Comparison of ENCODE assay signal across 9 cellular contexts in the genomic region with DNA sequence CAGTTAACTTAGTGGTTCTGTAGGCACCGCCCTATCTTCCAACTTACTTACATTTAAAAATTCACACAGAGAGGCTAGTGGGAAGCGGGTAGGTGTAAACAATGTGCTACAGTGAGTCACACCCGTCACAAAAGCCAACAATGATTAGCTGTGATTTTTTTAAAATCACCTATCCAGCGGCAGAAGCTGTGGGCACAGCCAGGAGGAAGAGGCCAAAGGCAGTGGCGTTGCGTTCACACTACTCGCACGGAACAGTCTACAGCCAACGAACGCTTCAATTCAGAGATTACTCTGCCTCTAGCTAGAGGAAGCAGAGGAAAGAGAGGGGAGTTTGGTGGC. TPM values are rescaled to one million over a fixed set of nuclear protein-coding genes. Genes with fewer than 3 reads are reported as not detected.
DNase-seq lines count a peak whose midpoint lies in the region; ATAC-seq, FAIRE-seq and TF ChIP-seq lines count a peak whose summit lies in the region.
"Had no signal": no experiment of that assay in that cellular context is flagged by ENCODE, and none has a peak within 500 bp of the region (broad histone marks: within the 10 kb centered on the region; RNA-seq: fewer than 3 reads in every experiment).

No MANE protein-coding gene starts in this region.

- peaks cover 9% of the 10 kb centered on the region for H3K4me1 Mint-ChIP-seq in memory B cell

- H3K4me2 ChIP-seq in MM.1S (ENCODE audit: low read depth, low read length), result peak overlapping the region; percentile 79

- H2AFZ ChIP-seq in MM.1S (ENCODE audit: low read length), result peak overlapping the region; percentile 76

- peak overlapping the region; percentile 76 for H3K9ac ChIP-seq in MM.1S (ENCODE audit: low read length)

- H3K27me3 ChIP-seq in H7 (ENCODE audit: control insufficient read depth, insufficient read depth, low read length), result peaks cover 7% of the 10 kb centered on the region
- H3K27me3 ChIP-seq in MM.1S (replicated peaks; ENCODE audit: insufficient read depth, low read length), result no peaks in the 10 kb centered on the region

- no peaks in the 10 kb centered on the region for H3K36me3 Mint-ChIP-seq in memory B cell

- H3K27me3 Mint-ChIP-seq in memory B cell, result peaks cover 15% of the 10 kb centered on the region

- peaks cover 2% of the 10 kb centered on the region for H3K9me3 Mint-ChIP-seq in memory B cell
- H3K9me3 Mint-ChIP-seq: activated naive CD4-positive, alpha-beta T cell treated with anti-CD3 and anti-CD28 coated beads, Interleukin-2, amount 50 U/mL, for 72 hours had no signal

- H3K4me1 ChIP-seq in MM.1S (ENCODE audit: low read length), result peaks cover 17% of the 10 kb centered on the region

- no peak overlapping the region for H3K27ac Mint-ChIP-seq in memory B cell

- no peaks in the 10 kb centered on the region for H3K79me2 ChIP-seq in MM.1S (ENCODE audit: low read length)

- no peaks in the 10 kb centered on the region for H4K20me1 ChIP-seq in MM.1S (ENCODE audit: insufficient read depth, low read length)

- H3F3A ChIP-seq in MM.1S (ENCODE audit: insufficient read depth, low read length), result peaks cover 39% of the 10 kb centered on the region

- peak overlapping the region; percentile 50 for H3K4me3 Mint-ChIP-seq in memory B cell

- peak overlapping the region; percentile 93 for H3K27ac ChIP-seq in MM.1S (ENCODE audit: low read length)

- H3K4me3 ChIP-seq in H7 (ENCODE audit: insufficient read depth, low read depth, low read length) (peak overlapping the region; percentile 80), MM.1S (ENCODE audit: low read length) (peak overlapping the region; percentile 86), cardiac fibroblast (replicated peaks in 1 of 2; ENCODE audit: low read depth in 2 of 2, low read length in 2 of 2) (peak overlapping the region; percentile 66 to 69)

- H3K9me3 ChIP-seq in MM.1S (replicated peaks; ENCODE audit: insufficient read depth, low read length), result no peaks in the 10 kb centered on the region

- no peak for FAIRE-seq in urothelium cell line (lab: Jason Lieb, UNC)

- TF ChIP-seq CTCF in MM.1S (IDR thresholded peaks at IDR 0.05; ENCODE audit: low read length) (no peak), cardiac fibroblast (IDR thresholded peaks at IDR 0.05; ENCODE audit: low read depth, low read length) (no peak)

- ATAC-seq in memory B cell (ENCODE audit: low read depth), result no peak

- no peaks in the 10 kb centered on the region for H3K36me3 ChIP-seq in H7 (replicated peaks; ENCODE audit: control insufficient read depth, insufficient read depth, low read length)
- H3K36me3 ChIP-seq in MM.1S (replicated peaks; ENCODE audit: insufficient read depth, low read length), result no peaks in the 10 kb centered on the region

- DNase-seq in NCI-H146 (lab: John Stamatoyannopoulos, UW) (peak; percentile 93), NCI-H146 treated with DMSO at 0.1 percent for 48 hours (lab: John Stamatoyannopoulos, UW; ENCODE audit: unreplicated experiment) (no peak), H7 (no peak), MM.1S (no peak), cardiac fibroblast (ENCODE audit: low read depth in 2 of 2) (no peak), memory B cell (ENCODE audit: low spot score in 2 of 2) (no peak), urothelium cell line (ENCODE audit: low spot score) (peak; percentile 41), NCI-H2171 (lab: John Stamatoyannopoulos, UW) (no peak)

- no peaks in the 10 kb centered on the region for H3K9me2 ChIP-seq in MM.1S (replicated peaks; ENCODE audit: insufficient read depth, low read length)

RNA-seq across cellular contexts. Expression of gene NLGN1, which starts 2.5 kb away (rescaled TPM):
- 7.1 and 8.8 TPM in 2 replicates for total RNA-seq in H7 (2014; rRNA removed; shearing (Covaris generic))
- total RNA-seq: activated naive CD4-positive, alpha-beta T cell treated with anti-CD3 and anti-CD28 coated beads, Interleukin-2, amount 50 U/mL, for 72 hours had no signal

Comparison
In these comparisons a context has a peak if more than half of its experiments do, and no peak if none do; other contexts are left out.
1. DNase-seq: peak in NCI-H146 (single experiment) and urothelium cell line (single experiment); none in NCI-H146 treated with DMSO at 0.1 percent for 48 hours (single experiment), H7 (single experiment), MM.1S (single experiment), cardiac fibroblast (0 of 2), memory B cell (0 of 2) and NCI-H2171 (single experiment).
2. Peak in every context shown above with its lines, with median percentiles within 50 percentile points of each other: H3K4me3 ChIP-seq.